In genomic region chr5:150121448-150122157, GRCh38 we compare ENCODE assay signal across 1 cellular context.
TF ChIP-seq lines count a peak whose summit lies in the region.

No MANE protein-coding gene starts in this region.

TF ChIP-seq in HepG2, 621 proteins besides CTCF, POLR2A, EP300 and RAD21 (continued from another document):
- no peak for TF ChIP-seq PRMT3 (CRISPR knock-in tag; IDR thresholded peaks at IDR 0.05; ENCODE audit: borderline replicate concordance, low read depth)
- TF ChIP-seq ZFAT (CRISPR knock-in tag; conservative IDR thresholded peaks at IDR 0.05), result no peak
- TF ChIP-seq MED8 (CRISPR knock-in tag; IDR thresholded peaks at IDR 0.05; ENCODE audit: insufficient replicate concordance), result no peak
- no peak for TF ChIP-seq ZNF350 (CRISPR knock-in tag; IDR thresholded peaks at IDR 0.05; ENCODE audit: borderline replicate concordance, low read depth)
- no peak for TF ChIP-seq ZNF234 (CRISPR knock-in tag; conservative IDR thresholded peaks at IDR 0.05)
- no peak for TF ChIP-seq DZIP1 (CRISPR knock-in tag; IDR thresholded peaks at IDR 0.05)
- TF ChIP-seq ZSCAN9 (CRISPR knock-in tag; IDR thresholded peaks at IDR 0.05; ENCODE audit: borderline replicate concordance), result no peak
